ENCODE assay signal across 8 cellular contexts in genomic region chr19:51407631-51408131, GRCh38. TPM values are rescaled to one million over a fixed set of nuclear protein-coding genes. Genes with fewer than 3 reads are reported as not detected.
DNase-seq lines count a peak whose midpoint lies in the region; ATAC-seq, FAIRE-seq and TF ChIP-seq lines count a peak whose summit lies in the region.

No MANE protein-coding gene starts in this region.

- peaks cover 12% of the 10 kb centered on the region for H3K9me3 Mint-ChIP-seq in endothelial cell (ENCODE audit: unreplicated experiment)

- no peak overlapping the region for H3K27ac Mint-ChIP-seq in endothelial cell (ENCODE audit: unreplicated experiment)

- H3K36me3 Mint-ChIP-seq in endothelial cell (ENCODE audit: low read depth, unreplicated experiment), result peaks cover 10% of the 10 kb centered on the region

- H3K4me1 Mint-ChIP-seq in endothelial cell (ENCODE audit: unreplicated experiment), result no peaks in the 10 kb centered on the region

- POLR2A ChIA-PET in AG04450 (lab: Yijun Ruan, JAX), result no interaction called here

- peak; percentile 60 for TF ChIP-seq CTCF in AG04450 (IDR thresholded peaks at IDR 0.05; ENCODE audit: low read depth, low read length)
- TF ChIP-seq CTCF in endothelial cell (IDR thresholded peaks at IDR 0.05; ENCODE audit: unreplicated experiment), result peak; percentile 26
- peak in 3 of 4 donors; percentile 18 to 22 (median 19) for TF ChIP-seq CTCF in pancreas (IDR thresholded peaks at IDR 0.05)

- 28 to 30% methylated on average over 6 of the region's 6 CpGs for WGBS in pancreas, 2 donors

- FAIRE-seq in GM18507 (lab: Jason Lieb, UNC) (peak; percentile 36), pancreas (lab: Jason Lieb, UNC) (no peak), RCC 7860 (lab: Jason Lieb, UNC) (no peak)

- peak; percentile 49 for ATAC-seq in SK-N-SH treated with all-trans-retinoic acid at 6 μM for 48 hours
- peak in 3 of 4 donors; percentile 60 to 80 (median 68) for ATAC-seq in pancreas
- ATAC-seq in GM18861 (IDR thresholded peaks at IDR 0.05; ENCODE audit: unreplicated experiment), result no peak
- ATAC-seq in HG03095 (IDR thresholded peaks at IDR 0.05; ENCODE audit: unreplicated experiment), result no peak

- H3K4me3 Mint-ChIP-seq in endothelial cell (ENCODE audit: unreplicated experiment), result no peak overlapping the region

- CTCF ChIA-PET in AG04450 (lab: Charles Lee), result interaction anchor here (1.0 to 2.4 kb wide), 3 partner anchors 9 to 70 kb away, joined by 3 to 8 read pairs (median 8); partner anchors contain the start of gene SIGLEC10

- no peaks in the 10 kb centered on the region for H3K36me3 ChIP-seq in pancreas

- H3K4me3 ChIP-seq in AG04450 (ENCODE audit: low read depth, low read length) (no peak overlapping the region), pancreas (no peak overlapping the region)

- H3K27ac ChIP-seq in AG04450 (ENCODE audit: low read depth, low read length) (no peak overlapping the region), pancreas (no peak overlapping the region)

- H3K27me3 ChIP-seq in AG04450 (ENCODE audit: control insufficient read depth, insufficient read depth, low read length) (no peaks in the 10 kb centered on the region), pancreas (no peaks in the 10 kb centered on the region)

- no peak for DNase-seq in AG04450 (ENCODE audit: low read depth, low spot score)
- no peak for DNase-seq in GM18507 (ENCODE audit: extremely low spot score, insufficient read length, low read depth)
- no peak for DNase-seq in endothelial cell (ENCODE audit: low spot score)
- peak in 1 of 6 donors; percentile 25 for DNase-seq in pancreas
- DNase-seq in RCC 7860 (ENCODE audit: low spot score), result no peak

- H3K4me1 ChIP-seq in pancreas, result no peaks in the 10 kb centered on the region

- H3K9me3 ChIP-seq in AG04450 (ENCODE audit: control insufficient read depth, insufficient read depth, low read length), result peaks cover 7% of the 10 kb centered on the region
- no peaks in the 10 kb centered on the region for H3K9me3 ChIP-seq in pancreas

- intact Hi-C loops in pancreas (cut with DNase I), result no loop called here

- H3K27me3 Mint-ChIP-seq in endothelial cell (ENCODE audit: unreplicated experiment), result peaks cover 5% of the 10 kb centered on the region

TF ChIP-seq in SK-N-SH treated with all-trans-retinoic acid at 6 μM for 48 hours, 23 proteins besides CTCF, POLR2A, EP300 and RAD21:
- TF ChIP-seq CREB5 (CRISPR knock-in tag; IDR thresholded peaks at IDR 0.05; ENCODE audit: low read depth), result no peak
- TF ChIP-seq ZNF565 (CRISPR knock-in tag; conservative IDR thresholded peaks at IDR 0.05; ENCODE audit: low read depth), result no peak
- no peak for TF ChIP-seq ARNTL (CRISPR knock-in tag; IDR thresholded peaks at IDR 0.05; ENCODE audit: borderline replicate concordance, low read depth)
- no peak for TF ChIP-seq BACH2 (CRISPR knock-in tag; IDR thresholded peaks at IDR 0.05; ENCODE audit: borderline replicate concordance)
- no peak for TF ChIP-seq ISL1 (CRISPR knock-in tag; IDR thresholded peaks at IDR 0.05)
- TF ChIP-seq CSDC2 (CRISPR knock-in tag; IDR thresholded peaks at IDR 0.05), result no peak
- TF ChIP-seq OSR1 (CRISPR knock-in tag; IDR thresholded peaks at IDR 0.05), result no peak
- TF ChIP-seq SNAI2 (CRISPR knock-in tag; IDR thresholded peaks at IDR 0.05), result no peak
- no peak for TF ChIP-seq CSRNP3 (CRISPR knock-in tag; IDR thresholded peaks at IDR 0.05)
- no peak for TF ChIP-seq ESRRG (CRISPR knock-in tag; IDR thresholded peaks at IDR 0.05)
- TF ChIP-seq ZNF70 (CRISPR knock-in tag; IDR thresholded peaks at IDR 0.05), result no peak
- TF ChIP-seq PATZ1 (CRISPR knock-in tag; IDR thresholded peaks at IDR 0.05; ENCODE audit: borderline replicate concordance), result no peak
- TF ChIP-seq POU6F1 (CRISPR knock-in tag; IDR thresholded peaks at IDR 0.05; ENCODE audit: borderline replicate concordance, low read depth), result no peak
- TF ChIP-seq RARB (CRISPR knock-in tag; IDR thresholded peaks at IDR 0.05), result no peak

RNA-seq across cellular contexts. Expression of gene SIGLEC10, which starts 9.8 kb away (rescaled TPM):
- polyA plus RNA-seq in AG04450 (2011; rRNA removed), result not detected in 2 replicates
- not detected in 2 replicates for polyA minus RNA-seq in AG04450 (2011; rRNA and poly(A)+ RNA removed)
- not detected for total RNA-seq in endothelial cell (ENCODE audit: unreplicated experiment)
- total RNA-seq in pancreas, result 10 to 100 TPM in 1 of 6 donors, 1 to 10 TPM in 3, under 1 TPM in 2; 0.08 to 10.1 (median 2.8) TPM
- polyA plus RNA-seq in pancreas, result under 1 TPM; 0.52 to 0.53 TPM

RNA-seq across cellular contexts. Expression of gene C19orf84, which starts 17.3 kb away (rescaled TPM):
- polyA plus RNA-seq in AG04450 (2011; rRNA removed), result not detected in 2 replicates
- polyA minus RNA-seq in AG04450 (2011; rRNA and poly(A)+ RNA removed), result not detected in 2 replicates
- total RNA-seq in endothelial cell (ENCODE audit: unreplicated experiment), result 0.21 TPM
- total RNA-seq in pancreas, result not detected
- polyA plus RNA-seq in pancreas, result not detected

RNA-seq across cellular contexts. Expression of gene LIM2, which starts 19.9 kb away (rescaled TPM):
- polyA plus RNA-seq in AG04450 (2011; rRNA removed) (not detected in 2 replicates), pancreas (not detected)
- polyA minus RNA-seq in AG04450 (2011; rRNA and poly(A)+ RNA removed), result not detected in 2 replicates
- total RNA-seq in endothelial cell (ENCODE audit: unreplicated experiment) (not detected), pancreas (not detected)

RNA-seq across cellular contexts. Expression of gene NKG7, which starts 35.2 kb away (rescaled TPM):
- polyA plus RNA-seq in AG04450 (2011; rRNA removed) (not detected in 2 replicates), pancreas (under 1 TPM; 0.56 to 0.80 TPM)
- polyA minus RNA-seq in AG04450 (2011; rRNA and poly(A)+ RNA removed), result not detected in 2 replicates
- total RNA-seq in endothelial cell (ENCODE audit: unreplicated experiment) (not detected), pancreas (1 to 10 TPM in 3 of 6 donors, under 1 TPM in 1, not detected in 2; 0.98 to 2.1 (median 1.3) TPM)

RNA-seq across cellular contexts. Expression of gene CLDND2, which starts 38.9 kb away (rescaled TPM):
- not detected in 2 replicates for polyA plus RNA-seq in AG04450 (2011; rRNA removed)
- polyA minus RNA-seq in AG04450 (2011; rRNA and poly(A)+ RNA removed), result not detected in 2 replicates
- total RNA-seq in endothelial cell (ENCODE audit: unreplicated experiment), result not detected
- 1 to 10 TPM in 1 of 6 donors, under 1 TPM in 4, not detected in 1; 0.46 to 1.5 (median 0.61) TPM for total RNA-seq in pancreas
- 1 to 10 TPM; 4.3 to 7.7 TPM for polyA plus RNA-seq in pancreas

Comparison
In these comparisons a context has a peak if more than half of its experiments do, and no peak if none do; other contexts are left out.
1. ATAC-seq: peak in SK-N-SH treated with all-trans-retinoic acid at 6 μM for 48 hours (single experiment) and pancreas (3 of 4); none in GM18861 (single experiment) and HG03095 (single experiment).
2. Peak in every context shown above with its lines, with median percentiles within 50 percentile points of each other: CTCF ChIP-seq.